ENCODE assay signal across 11 cellular contexts in the genomic region with DNA sequence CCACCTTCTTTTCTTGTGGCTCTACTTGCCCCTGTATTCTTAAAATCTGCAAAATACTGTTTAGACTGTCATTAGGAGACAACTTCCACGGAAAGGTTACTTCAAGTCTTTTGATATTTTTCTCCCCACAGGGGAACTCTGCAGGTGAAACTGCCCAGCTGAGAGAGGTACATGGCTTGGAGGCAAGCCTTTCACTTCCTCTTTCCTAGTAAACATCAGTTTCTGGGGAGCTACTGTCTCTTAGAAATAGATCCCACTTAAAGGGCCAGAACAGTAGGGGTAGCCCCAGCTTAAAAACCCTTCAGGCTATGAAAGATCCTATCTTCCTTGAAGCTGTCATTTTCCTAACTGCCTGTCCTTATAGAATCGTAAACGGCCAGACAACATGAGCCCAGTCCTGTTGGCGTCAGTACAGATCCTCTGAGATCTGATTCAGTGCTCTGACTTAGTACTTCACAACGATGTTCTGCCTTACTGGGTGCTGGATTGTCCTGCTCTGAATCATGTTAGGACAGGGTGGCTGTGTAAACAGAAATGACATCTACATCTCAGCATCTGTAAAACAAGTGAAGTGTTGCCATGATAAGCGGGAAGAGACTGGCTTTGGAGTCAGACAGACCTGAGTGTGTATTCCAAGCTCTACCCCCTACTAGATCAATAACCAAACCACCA.
DNase-seq lines count a peak whose midpoint lies in the region; ATAC-seq and TF ChIP-seq lines count a peak whose summit lies in the region.
"Had no signal": no experiment of that assay in that cellular context is flagged by ENCODE, and none has a peak within 500 bp of the region (broad histone marks: within the 10 kb centered on the region; RNA-seq: fewer than 3 reads in every experiment).

No MANE protein-coding gene starts in this region.

- no peak for TF ChIP-seq CTCF in CD14-positive monocyte (IDR thresholded peaks at IDR 0.05)

- CTCF ChIA-PET in activated naive CD4-positive, alpha-beta T cell treated with anti-CD3 and anti-CD28 coated beads for 36 hours (lab: Charles Lee): no interaction called here

- H3K27ac Mint-ChIP-seq in CD14-positive monocyte: no peak overlapping the region
- no peak overlapping the region for H3K27ac Mint-ChIP-seq in activated naive CD4-positive, alpha-beta T cell treated with anti-CD3 and anti-CD28 coated beads for 36 hours
- H3K27ac Mint-ChIP-seq: activated T-cell treated with anti-CD3 and anti-CD28 coated beads, Interleukin-2, amount 50 U/mL, for 72 hours had no signal

- peaks cover 0 to 11% (median 6%) of the 10 kb centered on the region in 7 donors for H3K9me3 Mint-ChIP-seq in CD14-positive monocyte
- H3K9me3 Mint-ChIP-seq in activated naive CD4-positive, alpha-beta T cell treated with anti-CD3 and anti-CD28 coated beads for 36 hours: peaks cover 3% of the 10 kb centered on the region

- peaks cover 1 to 3% (median 1%) of the 10 kb centered on the region in 3 donors for H3K27me3 Mint-ChIP-seq in CD14-positive monocyte (ENCODE audit: low read depth in 3 of 3)
- H3K27me3 Mint-ChIP-seq in activated naive CD4-positive, alpha-beta T cell treated with anti-CD3 and anti-CD28 coated beads for 36 hours (ENCODE audit: low read depth): no peaks in the 10 kb centered on the region

- no peaks in the 10 kb centered on the region for H3K4me1 Mint-ChIP-seq in CD14-positive monocyte
- no peaks in the 10 kb centered on the region for H3K4me1 Mint-ChIP-seq in activated naive CD4-positive, alpha-beta T cell treated with anti-CD3 and anti-CD28 coated beads for 36 hours (ENCODE audit: low read depth)

- intact Hi-C loops in CD14-positive monocyte (cut with micrococcal nuclease): no loop called here
- intact Hi-C loops in activated naive CD4-positive, alpha-beta T cell treated with anti-CD3 and anti-CD28 coated beads for 36 hours (cut with micrococcal nuclease): no loop called here

- no peaks in the 10 kb centered on the region for H3K36me3 Mint-ChIP-seq in CD14-positive monocyte
- peaks cover 2% of the 10 kb centered on the region for H3K36me3 Mint-ChIP-seq in activated naive CD4-positive, alpha-beta T cell treated with anti-CD3 and anti-CD28 coated beads for 36 hours (ENCODE audit: low read depth)

- DNase-seq in kidney tubule cell (ENCODE audit: low spot score): peak; percentile 10
- no peak for DNase-seq in CD14-positive monocyte (ENCODE audit: low spot score)
- no peak for DNase-seq in activated CD4-positive, alpha-beta T cell treated with anti-CD3 and anti-CD28 coated beads for 4 hours
- DNase-seq in NCI-H748 treated with DMSO at 0.1 percent for 48 hours (lab: John Stamatoyannopoulos, UW): no peak
- no peak for DNase-seq in activated naive CD4-positive, alpha-beta T cell treated with anti-CD3 and anti-CD28 coated beads for 36 hours
- DNase-seq: activated T-cell treated with anti-CD3 and anti-CD28 coated beads, Interleukin-2, amount 50 U/mL, for 72 hours; DND-41; left lung had no signal

- ATAC-seq in GM18858 (IDR thresholded peaks at IDR 0.05; ENCODE audit: unreplicated experiment) (peak; percentile 99), GM21737 (IDR thresholded peaks at IDR 0.05; ENCODE audit: unreplicated experiment) (peak; percentile 83), HG03457 (IDR thresholded peaks at IDR 0.05; ENCODE audit: unreplicated experiment) (peak; percentile 99)
- ATAC-seq: activated T-cell treated with anti-CD3 and anti-CD28 coated beads, Interleukin-2, amount 50 U/mL, for 72 hours; left lung had no signal

- no peak overlapping the region for H3K4me3 Mint-ChIP-seq in CD14-positive monocyte
- no peak overlapping the region for H3K4me3 Mint-ChIP-seq in activated naive CD4-positive, alpha-beta T cell treated with anti-CD3 and anti-CD28 coated beads for 36 hours
- H3K4me3 Mint-ChIP-seq: activated T-cell treated with anti-CD3 and anti-CD28 coated beads, Interleukin-2, amount 50 U/mL, for 72 hours had no signal
